ENCODE assay signal across 8 cellular contexts in genomic region chr11:110173775-110174644, GRCh38.
DNase-seq lines count a peak whose midpoint lies in the region; ATAC-seq and TF ChIP-seq lines count a peak whose summit lies in the region.

No MANE protein-coding gene starts in this region.

- DNase-seq in NCI-H2029 (lab: John Stamatoyannopoulos, UW): peak; percentile 8
- no peak for DNase-seq in NCI-H2029 treated with DMSO at 0.1 percent for 48 hours (lab: John Stamatoyannopoulos, UW)
- DNase-seq in SW480 (ENCODE audit: low spot score): peak; percentile 22
- DNase-seq in ascending aorta (ENCODE audit: low spot score in 2 of 2): peak in 1 of 2 donors; percentile 80
- DNase-seq in hypothalamus (lab: John Stamatoyannopoulos, UW): peak in 29 of 51 donors; percentile 5 to 68 (median 32)
- peak in 1 of 2 donors; percentile 43 for DNase-seq in gastrocnemius medialis
- no peak for DNase-seq in DMS79 (lab: John Stamatoyannopoulos, UW)

- ATAC-seq in HG03175 (IDR thresholded peaks at IDR 0.05; ENCODE audit: unreplicated experiment): peak; percentile 71
- ATAC-seq in gastrocnemius medialis: peak; percentile 49 to 81

- intact Hi-C loops in ascending aorta (cut with DNase I): loop anchor here (5.0 kb wide), 1 partner anchor 227 kb away; no protein-coding TSS in a partner anchor
- intact Hi-C loops in gastrocnemius medialis (cut with DNase I; ENCODE audit: low total_unique reads): loop anchor here (10.0 kb wide), 1 partner anchor 229 kb away; no protein-coding TSS in a partner anchor

- H3K4me3 ChIP-seq in ascending aorta (peak overlapping the region; percentile 41 to 42), gastrocnemius medialis (peak overlapping the region in 1 of 4 donors; percentile 4)

- H3K36me3 ChIP-seq in ascending aorta (no peaks in the 10 kb centered on the region), gastrocnemius medialis (peaks cover 0 to 2% of the 10 kb centered on the region in 2 donors)

- H3K9me3 ChIP-seq in ascending aorta: no peaks in the 10 kb centered on the region
- no peaks in the 10 kb centered on the region for H3K9me3 ChIP-seq in gastrocnemius medialis

- no peaks in the 10 kb centered on the region for H3K4me1 ChIP-seq in ascending aorta
- peaks cover 0 to 7% of the 10 kb centered on the region in 2 donors for H3K4me1 ChIP-seq in gastrocnemius medialis

- H3K27me3 ChIP-seq in ascending aorta: no peaks in the 10 kb centered on the region
- H3K27me3 ChIP-seq in gastrocnemius medialis: no peaks in the 10 kb centered on the region

- TF ChIP-seq POLR2A in gastrocnemius medialis (IDR thresholded peaks at IDR 0.05): no peak

- in situ Hi-C loops in gastrocnemius medialis (cut with MboI; ENCODE audit: low sequenced_read_pairs in 4 of 4): no loop called here

- H3K27ac ChIP-seq in ascending aorta (no peak overlapping the region), gastrocnemius medialis (no peak overlapping the region)

- TF ChIP-seq CTCF in ascending aorta (IDR thresholded peaks at IDR 0.05): peak; percentile 59 to 77 (median 73)
- TF ChIP-seq CTCF in gastrocnemius medialis (IDR thresholded peaks at IDR 0.05 in 4 of 5, conservative IDR thresholded peaks at IDR 0.05 in 1 of 5): peak; percentile 31 to 78 (median 50)

Comparison
In these comparisons a context has a peak if more than half of its experiments do, and no peak if none do; other contexts are left out.
1. DNase-seq: peak in NCI-H2029 (single experiment), SW480 (single experiment) and hypothalamus (29 of 51); none in NCI-H2029 treated with DMSO at 0.1 percent for 48 hours (single experiment) and DMS79 (single experiment).